17 cellular contexts compared by ENCODE assay signal in the genomic region with DNA sequence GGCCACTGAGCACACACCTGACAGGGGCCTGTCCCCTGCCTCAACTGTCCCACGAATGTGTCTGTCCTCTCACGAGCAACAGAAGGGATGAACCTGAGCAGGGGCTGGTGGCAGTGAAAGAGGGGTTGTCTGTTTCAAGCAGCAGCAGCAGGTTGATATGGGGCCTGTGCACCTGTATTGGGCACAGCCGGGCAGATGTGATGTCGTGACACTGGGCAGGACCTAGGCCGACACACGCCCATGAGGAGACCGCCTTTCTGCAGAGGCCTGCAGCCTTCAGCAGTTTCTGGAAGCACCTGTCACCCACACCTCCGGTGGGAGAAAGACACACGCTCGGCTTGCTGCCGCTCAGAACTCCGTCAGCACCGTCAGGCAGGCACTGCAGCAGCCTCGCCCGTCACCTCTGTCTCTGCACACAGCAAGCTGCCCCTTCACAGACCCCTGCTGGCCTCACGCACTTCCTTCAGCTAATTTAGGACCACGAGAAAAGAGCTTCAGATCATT. TPM values are rescaled to one million over a fixed set of nuclear protein-coding genes. Genes with fewer than 3 reads are reported as not detected.
DNase-seq lines count a peak whose midpoint lies in the region; ATAC-seq and TF ChIP-seq lines count a peak whose summit lies in the region.
"Had no signal": no experiment of that assay in that cellular context is flagged by ENCODE, and none has a peak within 500 bp of the region (broad histone marks: within the 10 kb centered on the region; RNA-seq: fewer than 3 reads in every experiment).

No MANE protein-coding gene starts in this region.

- H3K4me1 ChIP-seq in H9 (ENCODE audit: insufficient read depth, low read length) = no peaks in the 10 kb centered on the region; the same call in 1 of the 2 replicates
- H3K4me1 ChIP-seq in trophoblast cell (ENCODE audit: control insufficient read depth in 1 of 2, insufficient read depth in 2 of 2, low read length in 2 of 2) = peaks cover 31 to 40% of the 10 kb centered on the region in 2 experiments

- H3K4me1 Mint-ChIP-seq in CD14-positive monocyte (peaks cover 67% of the 10 kb centered on the region), H9 (peaks cover 19 to 21% of the 10 kb centered on the region in 2 experiments)

- no peak overlapping the region for H3K4ac ChIP-seq in H9 (ENCODE audit: low read depth, low read length)
- peak overlapping the region; percentile 61 for H3K4ac ChIP-seq in trophoblast cell (ENCODE audit: low read depth, low read length)

- H2BK15ac ChIP-seq in H9 (ENCODE audit: low read depth, low read length) = no peak overlapping the region

- H4K91ac ChIP-seq in H9 (ENCODE audit: insufficient read length, low read depth, low read length) = no peak overlapping the region
- H4K91ac ChIP-seq in trophoblast cell (ENCODE audit: low read depth, low read length) = no peak overlapping the region

- intact Hi-C loops in CD14-positive monocyte (cut with micrococcal nuclease) = loop anchor here (5.0 to 10.0 kb wide), 3 partner anchors 36 to 126 kb away; partner anchors contain the start of gene GNA12 (in 1 of the 2)

- H4K8ac ChIP-seq in H9 (replicated peaks; ENCODE audit: insufficient read length, low read depth, low read length) (no peak overlapping the region), trophoblast cell (ENCODE audit: low read depth, low read length) (no peak overlapping the region)

- H3K4me3 Mint-ChIP-seq in CD14-positive monocyte = peak overlapping the region in 1 of 2 donors; percentile 59
- no peak overlapping the region for H3K4me3 Mint-ChIP-seq in H9
- H3K4me3 Mint-ChIP-seq: immature natural killer cell had no signal

- no peak overlapping the region for H3K9ac ChIP-seq in H9 (ENCODE audit: extremely low read depth, insufficient read length, low read length)
- H3K9ac ChIP-seq in trophoblast cell (ENCODE audit: low read length) = no peak overlapping the region

- no peak overlapping the region for H4K5ac ChIP-seq in H9 (ENCODE audit: insufficient read length, low read depth, low read length)

- H3K36me3 Mint-ChIP-seq in CD14-positive monocyte (peaks cover 43 to 47% of the 10 kb centered on the region in 2 donors), H9 (ENCODE audit: insufficient read depth in 1 of 3, low read depth in 3 of 3) (peaks cover 11 to 22% (median 15%) of the 10 kb centered on the region in 3 experiments; a peak in 6 of 7 replicates)

- H3K4me3 ChIP-seq in coronary artery (no peak overlapping the region), trophoblast cell (ENCODE audit: low read depth, low read length) (no peak overlapping the region)

- peaks cover 8% of the 10 kb centered on the region for H3K79me1 ChIP-seq in H9 (ENCODE audit: insufficient read depth, low read depth, low read length, poor library complexity, severe bottlenecking)
- H3K79me1 ChIP-seq in trophoblast cell (ENCODE audit: low read length) = peaks cover 20% of the 10 kb centered on the region

- H3T11ph ChIP-seq in H9 (ENCODE audit: low read length) = no peak overlapping the region

- H3K27me3 Mint-ChIP-seq in CD14-positive monocyte (ENCODE audit: low read depth in 3 of 3) = peaks cover 0 to 10% (median 3%) of the 10 kb centered on the region in 3 donors
- no peaks in the 10 kb centered on the region for H3K27me3 Mint-ChIP-seq in H9 (ENCODE audit: low read depth)

- H3K4me2 ChIP-seq in H9 (ENCODE audit: insufficient read depth, insufficient read length, low read length) (no peak overlapping the region), trophoblast cell (ENCODE audit: low read length) (no peak overlapping the region)

- H2BK20ac ChIP-seq in H9 (ENCODE audit: low read depth, low read length, poor library complexity, severe bottlenecking) = no peak overlapping the region

- no CpG with 5 or more reads among the region's 17 CpGs for WGBS in H9 (ENCODE audit: extremely low coverage, insufficient read length, low lambda C conversion rate)
- no CpG with 5 or more reads among the region's 17 CpGs for WGBS in trophoblast cell (ENCODE audit: extremely low coverage, insufficient coverage, insufficient read length)

- H3K18ac ChIP-seq in H9 (ENCODE audit: insufficient read length, low read depth, low read length) (no peak overlapping the region), trophoblast cell (ENCODE audit: low read length) (no peak overlapping the region)

- H3K27ac Mint-ChIP-seq in CD14-positive monocyte = peak overlapping the region; percentile 49 to 84 (median 78)
- peak overlapping the region; percentile 7 to 16 (median 11); a peak in 3 of 7 replicates for H3K27ac Mint-ChIP-seq in H9
- H3K27ac Mint-ChIP-seq: immature natural killer cell had no signal

- H2BK120ac ChIP-seq in H9 (ENCODE audit: low read depth, low read length, poor library complexity, severe bottlenecking) = no peak overlapping the region
- H2BK120ac ChIP-seq in trophoblast cell (ENCODE audit: insufficient read depth, low read length, poor library complexity) = no peak overlapping the region

- no peak for TF ChIP-seq CTCF in CD14-positive monocyte (IDR thresholded peaks at IDR 0.05)
- TF ChIP-seq CTCF in H9 (conservative IDR thresholded peaks at IDR 0.05) = 0 out of 3 replicates have a peak, but pooled peaks have one; percentile 16
- no peak for TF ChIP-seq CTCF in coronary artery (IDR thresholded peaks at IDR 0.05)

- no peaks in the 10 kb centered on the region for H4K20me1 ChIP-seq in H9 (ENCODE audit: control insufficient read depth, insufficient read depth, insufficient read length)

- no peaks in the 10 kb centered on the region for H3K23me2 ChIP-seq in H9 (ENCODE audit: insufficient read length, low read depth, low read length, poor library complexity, severe bottlenecking)

- H3K79me2 ChIP-seq in H9 (ENCODE audit: insufficient read depth, low read length) (peaks cover 3% of the 10 kb centered on the region; the same call in 1 of the 2 replicates), trophoblast cell (ENCODE audit: control insufficient read depth, insufficient read depth, low read length, poor library complexity) (peaks cover 18% of the 10 kb centered on the region)

- H2AFZ ChIP-seq in H9 (ENCODE audit: low read length) (no peak overlapping the region), trophoblast cell (ENCODE audit: insufficient read depth, low read length, poor library complexity) (no peak overlapping the region)

- H2BK5ac ChIP-seq in H9 (ENCODE audit: insufficient read length, low read length) (no peak overlapping the region), trophoblast cell (ENCODE audit: low read depth, low read length, poor library complexity) (no peak overlapping the region)

- no peak overlapping the region for H3K56ac ChIP-seq in H9 (ENCODE audit: insufficient read length, low read depth, low read length)

- H3K9me3 Mint-ChIP-seq in CD14-positive monocyte = peaks cover 0 to 9% (median 3%) of the 10 kb centered on the region in 7 donors
- no peaks in the 10 kb centered on the region for H3K9me3 Mint-ChIP-seq in H9
- H3K9me3 Mint-ChIP-seq: immature natural killer cell had no signal

- H4K12ac ChIP-seq in trophoblast cell (ENCODE audit: low read depth, low read length) = no peak overlapping the region

- DNase-seq in CD14-positive monocyte (ENCODE audit: low spot score) = peak; percentile 22
- DNase-seq in H9 = no peak
- peak; percentile 65 for DNase-seq in coronary artery (ENCODE audit: low spot score)
- DNase-seq in trophoblast cell = no peak
- DNase-seq in activated gamma-delta T cell treated with Interleukin-2 at 50 U/mL for 16 hours = no peak
- DNase-seq: activated naive CD4-positive, alpha-beta T cell treated with Interleukin-2 at 50 U/mL for 16 hours; BE2C; dermis blood vessel endothelial cell; immature natural killer cell; mesenchymal stem cell; NCI-H2081 treated with DMSO at 0.1 percent for 48 hours; RPMI8226; stimulated activated CD4-positive, alpha-beta T cell treated with anti-CD3 and anti-CD28 coated beads, Interleukin-1b, Interleukin-23, amount 100 ng/mL, for 48 hours had no signal

- H3K23ac ChIP-seq in H9 (ENCODE audit: insufficient read length, low read depth, low read length) = no peak overlapping the region
- no peak overlapping the region for H3K23ac ChIP-seq in trophoblast cell (ENCODE audit: low read length)

- H3K27me3 ChIP-seq in H9 (ENCODE audit: insufficient read depth, low read length) = no peaks in the 10 kb centered on the region
- H3K27me3 ChIP-seq in trophoblast cell (ENCODE audit: insufficient read depth, low read length) = no peaks in the 10 kb centered on the region
- H3K27me3 ChIP-seq: BE2C had no signal

- H3K14ac ChIP-seq in H9 (ENCODE audit: insufficient read depth, low read length) (no peak overlapping the region; the same call in 1 of the 2 replicates), trophoblast cell (ENCODE audit: low read length) (no peak overlapping the region)

- no peak overlapping the region for H2BK12ac ChIP-seq in H9 (ENCODE audit: insufficient read length, low read depth, low read length)
- H2BK12ac ChIP-seq in trophoblast cell (ENCODE audit: low read length) = no peak overlapping the region

- no peaks in the 10 kb centered on the region for H3K9me3 ChIP-seq in H9 (ENCODE audit: control insufficient read depth, low read depth, low read length)
- H3K9me3 ChIP-seq in trophoblast cell (ENCODE audit: insufficient read depth, low read depth, low read length) = peaks cover 4% of the 10 kb centered on the region
- H3K9me3 ChIP-seq: BE2C had no signal

- H2AK5ac ChIP-seq in H9 (ENCODE audit: insufficient read length, low read length) (no peak overlapping the region), trophoblast cell (ENCODE audit: low read length) (no peak overlapping the region)

- peaks cover 28 to 35% of the 10 kb centered on the region in 2 experiments for H3K36me3 ChIP-seq in trophoblast cell (ENCODE audit: control insufficient read depth in 1 of 2, insufficient read depth in 2 of 2, low read length in 2 of 2)

- ATAC-seq in esophagus mucosa = no peak
- no peak for ATAC-seq in GM19328 (IDR thresholded peaks at IDR 0.05; ENCODE audit: unreplicated experiment)
- ATAC-seq: right cardiac atrium had no signal

- no peak overlapping the region for H3K27ac ChIP-seq in H9 (ENCODE audit: insufficient read length, low read depth, low read length)
- H3K27ac ChIP-seq in coronary artery = no peak overlapping the region
- H3K27ac ChIP-seq in trophoblast cell (ENCODE audit: low read depth, low read length) = no peak overlapping the region
- H3K27ac ChIP-seq: VCaP had no signal

RNA-seq across cellular contexts. Expression of gene AMZ1, which starts 48.5 kb away (rescaled TPM):
- under 1 TPM; 0.09 to 0.14 TPM for polyA plus RNA-seq in CD14-positive monocyte
- total RNA-seq in H9 (2021) (0.74 and 0.90 TPM in 2 replicates), esophagus mucosa (0.12 TPM)
- 0.41 and 0.64 TPM in 2 replicates for polyA plus RNA-seq in trophoblast cell (2013)

Comparison
In these comparisons a context has a peak if more than half of its experiments do, and no peak if none do; other contexts are left out.
1. DNase-seq: peak in CD14-positive monocyte (single experiment) and coronary artery (single experiment); none in H9 (single experiment), trophoblast cell (0 of 2) and activated gamma-delta T cell treated with Interleukin-2 at 50 U/mL for 16 hours (single experiment).